26 cellular contexts compared by ENCODE assay signal in genomic region chr13:23905766-23906165, GRCh38. TPM values are rescaled to one million over a fixed set of nuclear protein-coding genes. Genes with fewer than 3 reads are reported as not detected.
"Had no signal": no experiment of that assay in that cellular context is flagged by ENCODE, and none has a peak within 500 bp of the region (broad histone marks: within the 10 kb centered on the region; RNA-seq: fewer than 3 reads in every experiment).

No MANE protein-coding gene starts in this region.

- H3K27me3 ChIP-seq: SJSA1 had no signal

- H3K4me1 ChIP-seq: SJSA1 had no signal

- DNase-seq: activated CD4-positive, alpha-beta T cell treated with anti-CD3 and anti-CD28 coated beads for 4 hours; activated CD8-positive, alpha-beta memory T cell treated with anti-CD3 and anti-CD28 coated beads, Interleukin-2, amount 50 U/mL, for 48 hours; activated CD8-positive, alpha-beta T cell treated with anti-CD3 and anti-CD28 coated beads, Interleukin-2, amount 10 ng/mL, durations not matched to agents 7 days and 5 days; activated naive CD4-positive, alpha-beta T cell treated with anti-CD3 and anti-CD28 coated beads, Interleukin-2, amount 50 U/mL, for 16 hours; activated naive CD8-positive, alpha-beta T cell treated with anti-CD3 and anti-CD28 coated beads, Interleukin-2, amount 10 ng/mL, durations not matched to agents 7 days and 5 days; activated T-cell treated with anti-CD3 and anti-CD28 coated beads, Interleukin-2, amount 50 U/mL, for 1 hour; adrenal gland; anterior cingulate cortex; body of pancreas; central memory CD4-positive, alpha-beta T cell; Karpas-422; NCI-H1105 treated with DMSO at 0.1 percent for 48 hours; NCI-H1436 treated with DMSO at 0.1 percent for 48 hours; NCI-H187 treated with DMSO at 0.1 percent for 48 hours; NCI-H2081 treated with DMSO at 0.1 percent for 48 hours; NCI-H446; NCI-H524; Peyer's patch; Right ventricle myocardium superior; T-helper 2 cell; T1000 had no signal

- H3K4me3 ChIP-seq: adrenal gland, body of pancreas, Peyer's patch, SJSA1 had no signal

- H3K36me3 ChIP-seq: adrenal gland, Peyer's patch, SJSA1 had no signal

- ATAC-seq: activated CD4-positive, CD25-positive, alpha-beta regulatory T cell treated with anti-CD3 and anti-CD28 coated beads, Interleukin-2, amount 50 U/mL, for 24 hours; activated CD8-positive, alpha-beta T cell treated with anti-CD3 and anti-CD28 coated beads, Interleukin-2, amount 10 ng/mL, durations not matched to agents 7 days and 5 days; body of pancreas had no signal

- H3K27ac ChIP-seq: adrenal gland, body of pancreas, Peyer's patch, RWPE1, SJSA1 had no signal

- H3K9me3 ChIP-seq: adrenal gland, body of pancreas, Peyer's patch, SJSA1 had no signal

RNA-seq across cellular contexts. Expression of gene C1QTNF9B, which starts 8.5 kb away (rescaled TPM):
- total RNA-seq: activated CD8-positive, alpha-beta T cell treated with anti-CD3 and anti-CD28 coated beads, Interleukin-2, amount 10 ng/mL, durations not matched to agents 7 days and 5 days; activated naive CD8-positive, alpha-beta T cell treated with anti-CD3 and anti-CD28 coated beads, Interleukin-2, amount 10 ng/mL, durations not matched to agents 7 days and 5 days; adrenal gland; body of pancreas; bronchial epithelial cell; chondrocyte had no signal
